12 cellular contexts compared by ENCODE assay signal in the genomic region with DNA sequence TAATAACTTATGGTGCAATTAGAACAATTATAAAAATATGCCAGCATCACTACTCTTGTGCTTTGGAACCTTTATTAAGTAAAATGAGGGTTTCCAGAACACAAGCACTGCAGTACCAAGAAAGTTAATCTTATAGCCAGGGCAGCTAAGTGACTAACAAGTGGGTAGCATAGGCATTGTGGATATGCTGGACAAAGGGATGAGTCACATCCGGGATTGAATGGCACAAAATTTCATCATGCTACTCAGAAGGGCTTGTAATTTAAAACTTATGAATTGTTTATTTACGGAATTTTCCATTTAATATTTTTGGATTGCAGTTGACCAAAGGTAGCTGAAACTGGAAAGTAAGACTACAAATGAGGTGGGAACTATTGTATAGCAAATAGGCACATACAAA.
A peak's percentile ranks its signal among the peaks of the same experiment; 100 is the strongest.
DNase-seq lines count a peak whose midpoint lies in the region; ATAC-seq, FAIRE-seq and TF ChIP-seq lines count a peak whose summit lies in the region.
"Had no signal": no experiment of that assay in that cellular context is flagged by ENCODE, and none has a peak within 500 bp of the region (broad histone marks: within the 10 kb centered on the region; RNA-seq: fewer than 3 reads in every experiment).

No MANE protein-coding gene starts in this region.

- H3K27me3 Mint-ChIP-seq in endothelial cell (ENCODE audit: unreplicated experiment): no peaks in the 10 kb centered on the region
- H3K27me3 Mint-ChIP-seq: CD4-positive, alpha-beta memory T cell had no signal

- H3K36me3 ChIP-seq in PC-3 (ENCODE audit: low read depth, low read length): no peaks in the 10 kb centered on the region
- H3K36me3 ChIP-seq in pancreas: peaks cover 0 to 2% (median 0%) of the 10 kb centered on the region in 3 donors

- H3K4me1 ChIP-seq in PC-3 (ENCODE audit: insufficient read depth, low read length) (peaks cover 13% of the 10 kb centered on the region), pancreas (no peaks in the 10 kb centered on the region)

- H3K4me2 ChIP-seq in PC-3 (ENCODE audit: low read length): no peak overlapping the region

- no peak for FAIRE-seq in pancreas (lab: Jason Lieb, UNC)

- no peaks in the 10 kb centered on the region for H3K79me2 ChIP-seq in PC-3 (ENCODE audit: low read length)

- POLR2A ChIA-PET in PC-3 (lab: Charles Lee; ENCODE audit: unreplicated experiment): no interaction called here

- 63 to 77% methylated on average over 2 of the region's 2 CpGs for WGBS in pancreas, 2 donors

- H3K27me3 ChIP-seq in PC-3 (ENCODE audit: low read length): no peaks in the 10 kb centered on the region
- H3K27me3 ChIP-seq in pancreas: no peaks in the 10 kb centered on the region

- BruUV-seq in PC-3 (replicated peaks; lab: Mats Ljungman, UMichigan): no TSS peak

- H3K9me3 Mint-ChIP-seq in endothelial cell (ENCODE audit: unreplicated experiment): no peaks in the 10 kb centered on the region

- H3K27ac Mint-ChIP-seq in endothelial cell (ENCODE audit: unreplicated experiment): no peak overlapping the region
- H3K27ac Mint-ChIP-seq: activated naive CD8-positive, alpha-beta T cell treated with anti-CD3 and anti-CD28 coated beads, Interleukin-2, amount 50 U/mL, for 24 hours; CD4-positive, alpha-beta memory T cell had no signal

- H3K4me3 ChIP-seq in PC-3 (ENCODE audit: low read length) (no peak overlapping the region), pancreas (no peak overlapping the region)
- H3K4me3 ChIP-seq: mucosa of descending colon had no signal

- H2AFZ ChIP-seq in PC-3 (ENCODE audit: low read length): no peak overlapping the region

- H3K9me3 ChIP-seq in PC-3 (ENCODE audit: low read length): no peaks in the 10 kb centered on the region
- H3K9me3 ChIP-seq in pancreas: no peaks in the 10 kb centered on the region

- no peaks in the 10 kb centered on the region for H3K9me2 ChIP-seq in PC-3 (replicated peaks; ENCODE audit: low read length)

- H3K27ac ChIP-seq in PC-3 (ENCODE audit: low read length) (peak overlapping the region; percentile 37), pancreas (no peak overlapping the region)

- TF ChIP-seq CTCF in PC-3 (conservative IDR thresholded peaks at IDR 0.05; ENCODE audit: low read depth, low read length) (no peak), endothelial cell (IDR thresholded peaks at IDR 0.05; ENCODE audit: unreplicated experiment) (no peak), pancreas (IDR thresholded peaks at IDR 0.05) (no peak)

- H3K36me3 Mint-ChIP-seq in endothelial cell (ENCODE audit: low read depth, unreplicated experiment): no peaks in the 10 kb centered on the region
- H3K36me3 Mint-ChIP-seq: CD4-positive, alpha-beta memory T cell had no signal

- DNase-seq in EL: peak; percentile 80
- DNase-seq in PC-3: peak; percentile 82
- peak; percentile 26 for DNase-seq in dermis blood vessel endothelial cell
- peak; percentile 18 for DNase-seq in non-pigmented ciliary epithelial cell (ENCODE audit: low read depth)
- DNase-seq in endothelial cell (ENCODE audit: low spot score): no peak
- DNase-seq in pancreas: no peak
- DNase-seq in activated CD4-positive, alpha-beta T cell treated with anti-CD3 and anti-CD28 coated beads for 1 hour: no peak
- DNase-seq: activated naive CD8-positive, alpha-beta T cell treated with anti-CD3 and anti-CD28 coated beads, Interleukin-2, amount 50 U/mL, for 24 hours; CD4-positive, alpha-beta memory T cell; mucosa of descending colon; NCI-H69 had no signal

- peaks cover 8% of the 10 kb centered on the region for H3K4me1 Mint-ChIP-seq in endothelial cell (ENCODE audit: unreplicated experiment)
- H3K4me1 Mint-ChIP-seq: activated naive CD8-positive, alpha-beta T cell treated with anti-CD3 and anti-CD28 coated beads, Interleukin-2, amount 50 U/mL, for 24 hours; CD4-positive, alpha-beta memory T cell had no signal

- peak; percentile 98 for ATAC-seq in PC-3
- no peak for ATAC-seq in HG02763 (IDR thresholded peaks at IDR 0.05; ENCODE audit: unreplicated experiment)
- no peak for ATAC-seq in pancreas
- ATAC-seq: activated naive CD8-positive, alpha-beta T cell treated with anti-CD3 and anti-CD28 coated beads, Interleukin-2, amount 50 U/mL, for 24 hours; mucosa of descending colon had no signal

- CTCF ChIA-PET in PC-3 (lab: Charles Lee): no interaction called here

- H3F3A ChIP-seq in PC-3 (ENCODE audit: low read length, unreplicated experiment): no peaks in the 10 kb centered on the region

- no peak overlapping the region for H3K9ac ChIP-seq in PC-3 (ENCODE audit: low read length)

- H3K4me3 Mint-ChIP-seq in endothelial cell (ENCODE audit: unreplicated experiment): no peak overlapping the region
- H3K4me3 Mint-ChIP-seq: activated naive CD8-positive, alpha-beta T cell treated with anti-CD3 and anti-CD28 coated beads, Interleukin-2, amount 50 U/mL, for 24 hours; CD4-positive, alpha-beta memory T cell had no signal

- no peaks in the 10 kb centered on the region for H4K20me1 ChIP-seq in PC-3 (ENCODE audit: low read length)

- intact Hi-C loops in PC-3 (cut with micrococcal nuclease) (no loop called here), pancreas (cut with DNase I) (no loop called here)

Comparison
In these comparisons a context has a peak if more than half of its experiments do, and no peak if none do; other contexts are left out.
1. DNase-seq: peak in EL (single experiment), PC-3 (single experiment), dermis blood vessel endothelial cell (single experiment) and non-pigmented ciliary epithelial cell (single experiment); none in endothelial cell (single experiment), pancreas (0 of 6) and activated CD4-positive, alpha-beta T cell treated with anti-CD3 and anti-CD28 coated beads for 1 hour (single experiment).